Comparison of ENCODE assay signal across 11 cellular contexts in the genomic region with DNA sequence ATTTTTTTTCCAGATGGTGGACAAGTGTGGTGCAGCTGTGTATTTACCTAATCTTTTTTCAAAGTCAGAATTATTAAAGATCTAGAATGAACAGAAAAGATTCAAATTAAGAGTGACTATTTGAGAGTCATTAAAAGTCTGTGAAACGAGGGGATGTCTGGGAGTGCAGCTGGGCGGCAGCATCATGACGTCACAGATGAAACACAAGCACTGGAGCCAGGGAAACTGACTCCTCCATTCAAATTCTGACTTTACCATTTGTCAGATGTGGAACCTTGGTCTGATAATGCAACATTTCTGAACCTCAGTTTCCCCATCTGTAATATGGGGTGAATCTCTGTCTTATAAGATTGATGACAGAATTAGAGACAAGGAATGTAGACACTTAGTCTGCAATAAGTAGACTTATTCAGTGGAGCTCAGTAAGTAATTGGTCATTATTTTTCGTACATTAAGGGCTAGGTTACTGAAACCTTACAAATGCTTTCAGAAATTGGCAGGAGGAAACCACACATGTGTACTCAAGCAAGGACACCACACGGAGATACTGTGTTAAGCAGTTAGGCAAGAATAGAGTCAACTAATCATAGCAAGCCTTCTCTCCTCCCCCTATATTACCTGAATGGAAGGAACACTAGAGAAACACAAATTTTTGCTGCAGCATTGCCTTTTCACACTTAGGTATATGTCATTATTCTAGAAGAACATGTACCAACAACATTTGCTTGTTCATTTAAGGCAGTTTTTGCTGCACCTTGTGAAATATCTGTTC. TPM values are rescaled to one million over a fixed set of nuclear protein-coding genes. Genes with fewer than 3 reads are reported as not detected.
DNase-seq lines count a peak whose midpoint lies in the region; ATAC-seq and TF ChIP-seq lines count a peak whose summit lies in the region.
"Had no signal": no experiment of that assay in that cellular context is flagged by ENCODE, and none has a peak within 500 bp of the region (broad histone marks: within the 10 kb centered on the region; RNA-seq: fewer than 3 reads in every experiment).

No MANE protein-coding gene starts in this region.

- no peaks in the 10 kb centered on the region for H3K4me1 ChIP-seq in vagina

- TF ChIP-seq POLR2A in vagina (IDR thresholded peaks at IDR 0.05) = no peak

- DNase-seq in NCI-H2196 treated with DMSO at 0.1 percent for 48 hours (lab: John Stamatoyannopoulos, UW; ENCODE audit: unreplicated experiment) (no peak), NCI-H1930 (lab: John Stamatoyannopoulos, UW) (no peak), vagina (ENCODE audit: extremely low spot score in 2 of 2) (no peak), NCI-H2081 (lab: John Stamatoyannopoulos, UW) (no peak)
- DNase-seq: NCI-H2227 treated with DMSO at 0.1 percent for 48 hours, T-cell had no signal

- no peaks in the 10 kb centered on the region for H3K36me3 ChIP-seq in vagina

- TF ChIP-seq CTCF in vagina (IDR thresholded peaks at IDR 0.05) = no peak

- no peak overlapping the region for H3K27ac ChIP-seq in vagina

- no peaks in the 10 kb centered on the region for H3K9me3 ChIP-seq in vagina

- intact Hi-C loops in vagina (cut with DNase I) = no loop called here

- H3K4me3 ChIP-seq in GM08714 (ENCODE audit: low read length) (peak overlapping the region; percentile 46; the same call in 1 of the 2 replicates), vagina (no peak overlapping the region)

- ATAC-seq in GM19351 (IDR thresholded peaks at IDR 0.05; ENCODE audit: unreplicated experiment) (peak; percentile 74), HG02798 (IDR thresholded peaks at IDR 0.05; ENCODE audit: poor library complexity, unreplicated experiment) (peak; percentile 75), HG03521 (IDR thresholded peaks at IDR 0.05; ENCODE audit: unreplicated experiment) (peak; percentile 71)
- ATAC-seq: T-cell had no signal

- no peaks in the 10 kb centered on the region for H3K27me3 ChIP-seq in vagina

RNA-seq across cellular contexts. Expression of a gene that starts 27.8 kb away (rescaled TPM):
- 78.6 TPM for total RNA-seq in vagina

RNA-seq across cellular contexts. Expression of a gene that starts 34.0 kb away (rescaled TPM):
- total RNA-seq in vagina = 85.7 TPM

RNA-seq across cellular contexts. Expression of a gene that starts 49.0 kb away (rescaled TPM):
- total RNA-seq in vagina = not detected
- total RNA-seq: posterior vena cava had no signal

RNA-seq across cellular contexts. Expression of a gene that starts 59.6 kb away (rescaled TPM):
- 0.74 TPM for total RNA-seq in vagina
